8 cellular contexts compared by ENCODE assay signal in the genomic region with DNA sequence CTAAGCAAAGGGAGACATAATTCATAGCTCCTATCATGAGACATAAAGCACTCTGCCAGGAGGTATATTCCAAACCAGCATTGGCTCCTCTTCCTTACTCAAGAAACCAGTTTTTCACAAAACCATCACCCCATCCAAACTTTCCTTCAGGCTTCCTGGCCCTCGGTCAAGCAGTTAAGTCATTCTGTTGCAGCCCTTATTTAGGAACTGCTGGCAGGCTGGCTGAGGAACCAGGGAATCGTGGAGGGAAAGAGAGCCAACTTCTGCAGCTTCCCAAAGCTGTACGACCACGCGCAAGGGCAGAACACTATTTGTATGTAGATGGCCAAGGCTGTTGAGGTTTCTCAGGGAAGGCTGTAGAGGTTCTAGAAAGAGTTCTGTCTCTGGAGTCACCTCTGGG. TPM values are rescaled to one million over a fixed set of nuclear protein-coding genes. Genes with fewer than 3 reads are reported as not detected.
DNase-seq lines count a peak whose midpoint lies in the region; ATAC-seq and TF ChIP-seq lines count a peak whose summit lies in the region.

No MANE protein-coding gene starts in this region.

- H2AFZ ChIP-seq in Karpas-422 (ENCODE audit: low read length), result no peak overlapping the region

- peak; percentile 36 for DNase-seq in AG08395 (ENCODE audit: low spot score)
- no peak for DNase-seq in Karpas-422
- DNase-seq in dorsolateral prefrontal cortex, result peak in 4 of 10 donors; percentile 17 to 51 (median 36)
- DNase-seq in natural killer cell treated with Interleukin-12 subunit alpha and Interleukin-12 subunit beta and Interleukin-15 and Interleukin-18, amount 100 ng/mL, for 72 hours (ENCODE audit: low spot score), result no peak
- no peak for DNase-seq in amniotic stem cell (lab: John Stamatoyannopoulos, UW)
- no peak for DNase-seq in GDM1 (lab: John Stamatoyannopoulos, UW)
- DNase-seq in midbrain (lab: John Stamatoyannopoulos, UW), result no peak

- peak overlapping the region; percentile 36; the same call in 1 of the 2 replicates for H3K4me3 ChIP-seq in Karpas-422 (ENCODE audit: low read length)
- H3K4me3 ChIP-seq in dorsolateral prefrontal cortex, result peak overlapping the region in 50 of 59 donors; percentile 11 to 92 (median 76)

- no peaks in the 10 kb centered on the region for H3K36me3 ChIP-seq in Karpas-422 (ENCODE audit: insufficient read depth, low read length)

- no peak for ATAC-seq in natural killer cell treated with Interleukin-12 subunit alpha and Interleukin-12 subunit beta and Interleukin-15 and Interleukin-18, amount 100 ng/mL, for 72 hours
- ATAC-seq in GM18520 (IDR thresholded peaks at IDR 0.05; ENCODE audit: unreplicated experiment), result no peak

- H3K9me3 ChIP-seq in Karpas-422 (ENCODE audit: low read length), result no peaks in the 10 kb centered on the region

- H3K4me1 Mint-ChIP-seq in natural killer cell treated with Interleukin-12 subunit alpha and Interleukin-12 subunit beta and Interleukin-15 and Interleukin-18, amount 100 ng/mL, for 72 hours (ENCODE audit: low read depth in 2 of 2), result peaks cover 12 to 15% of the 10 kb centered on the region in 2 donors

- H3K27me3 ChIP-seq in Karpas-422 (ENCODE audit: low read length), result no peaks in the 10 kb centered on the region
- no peaks in the 10 kb centered on the region for H3K27me3 ChIP-seq in dorsolateral prefrontal cortex

- H3K9ac ChIP-seq in Karpas-422 (ENCODE audit: low read length), result peak overlapping the region; percentile 45; the same call in 1 of the 2 replicates

- H3K27ac Mint-ChIP-seq in natural killer cell treated with Interleukin-12 subunit alpha and Interleukin-12 subunit beta and Interleukin-15 and Interleukin-18, amount 100 ng/mL, for 72 hours, result peak overlapping the region in 1 of 2 donors; percentile 92

- H3K27ac ChIP-seq in Karpas-422 (ENCODE audit: low read length) (no peak overlapping the region), dorsolateral prefrontal cortex (peak overlapping the region in 7 of 59 donors; percentile 16 to 83 (median 55))

- intact Hi-C loops in dorsolateral prefrontal cortex (cut with DNase I), result loop anchor here (1.0 to 10.0 kb wide), 3 partner anchors 30 to 380 kb away; a partner anchor contains a TSS

- peak overlapping the region; percentile 40 for H3K4me2 ChIP-seq in Karpas-422 (ENCODE audit: low read depth, low read length, poor library complexity, severe bottlenecking)

- H3K4me1 ChIP-seq in Karpas-422 (ENCODE audit: low read length), result peaks cover 5% of the 10 kb centered on the region

- H3K9me2 ChIP-seq in Karpas-422 (replicated peaks; ENCODE audit: insufficient read depth, low read length), result no peaks in the 10 kb centered on the region

- no peaks in the 10 kb centered on the region for H4K20me1 ChIP-seq in Karpas-422 (ENCODE audit: insufficient read depth, low read depth, low read length)

- no peaks in the 10 kb centered on the region for H3K27me3 Mint-ChIP-seq in natural killer cell treated with Interleukin-12 subunit alpha and Interleukin-12 subunit beta and Interleukin-15 and Interleukin-18, amount 100 ng/mL, for 72 hours

- no peak for TF ChIP-seq CTCF in dorsolateral prefrontal cortex (IDR thresholded peaks at IDR 0.05 in 54 of 56, conservative IDR thresholded peaks at IDR 0.05 in 2 of 56; ENCODE audit: low read depth in 1 of 56, partially characterized antibody in 56 of 56)

- H3K4me3 Mint-ChIP-seq in natural killer cell treated with Interleukin-12 subunit alpha and Interleukin-12 subunit beta and Interleukin-15 and Interleukin-18, amount 100 ng/mL, for 72 hours, result peak overlapping the region; percentile 87

- no peaks in the 10 kb centered on the region for H3K36me3 Mint-ChIP-seq in natural killer cell treated with Interleukin-12 subunit alpha and Interleukin-12 subunit beta and Interleukin-15 and Interleukin-18, amount 100 ng/mL, for 72 hours

- H3K79me2 ChIP-seq in Karpas-422 (ENCODE audit: low read length), result no peaks in the 10 kb centered on the region; the same call in 1 of the 2 replicates

- H3K9me3 Mint-ChIP-seq in natural killer cell treated with Interleukin-12 subunit alpha and Interleukin-12 subunit beta and Interleukin-15 and Interleukin-18, amount 100 ng/mL, for 72 hours, result no peaks in the 10 kb centered on the region

RNA-seq across cellular contexts. Expression of a gene that starts 0.7 kb away (rescaled TPM):
- 13.5 and 28.6 TPM in 2 replicates for total RNA-seq in Karpas-422 (2014; rRNA removed; shearing (Covaris generic); ENCODE audit: low replicate concordance)
- 10 to 100 TPM; 28.5 to 49.1 (median 37.4) TPM for total RNA-seq in dorsolateral prefrontal cortex
- 10 to 100 TPM; 12.1 to 13.2 TPM for total RNA-seq in natural killer cell treated with Interleukin-12 subunit alpha and Interleukin-12 subunit beta and Interleukin-15 and Interleukin-18, amount 100 ng/mL, for 72 hours

RNA-seq across cellular contexts. Expression of a gene that starts 7.1 kb away (rescaled TPM):
- total RNA-seq in Karpas-422 (2014; rRNA removed; shearing (Covaris generic); ENCODE audit: low replicate concordance), result 29.6 and 34.4 TPM in 2 replicates
- 100 to 1,000 TPM in 36 of 120 experiments, 10 to 100 TPM in 84; 67.9 to 122 (median 95.9) TPM for total RNA-seq in dorsolateral prefrontal cortex
- total RNA-seq in natural killer cell treated with Interleukin-12 subunit alpha and Interleukin-12 subunit beta and Interleukin-15 and Interleukin-18, amount 100 ng/mL, for 72 hours, result 100 to 1,000 TPM; 152 to 212 TPM

RNA-seq across cellular contexts. Expression of a gene that starts 34.1 kb away (rescaled TPM):
- 9.1 and 12.1 TPM in 2 replicates for total RNA-seq in Karpas-422 (2014; rRNA removed; shearing (Covaris generic); ENCODE audit: low replicate concordance)
- 100 to 1,000 TPM in 2 of 120 experiments, 10 to 100 TPM in 118; 38.0 to 110 (median 78.5) TPM for total RNA-seq in dorsolateral prefrontal cortex
- total RNA-seq in natural killer cell treated with Interleukin-12 subunit alpha and Interleukin-12 subunit beta and Interleukin-15 and Interleukin-18, amount 100 ng/mL, for 72 hours, result 1 to 10 TPM; 6.9 to 9.8 TPM

RNA-seq across cellular contexts. Expression of a gene that starts 37.8 kb away (rescaled TPM):
- total RNA-seq in Karpas-422 (2014; rRNA removed; shearing (Covaris generic); ENCODE audit: low replicate concordance), result not detected in 2 replicates
- 1 to 10 TPM in 117 of 120 experiments, under 1 TPM in 3; 0.60 to 7.1 (median 2.7) TPM for total RNA-seq in dorsolateral prefrontal cortex
- 1 to 10 TPM; 2.5 to 3.4 TPM for total RNA-seq in natural killer cell treated with Interleukin-12 subunit alpha and Interleukin-12 subunit beta and Interleukin-15 and Interleukin-18, amount 100 ng/mL, for 72 hours

RNA-seq across cellular contexts. Expression of a gene that starts 42.4 kb away (rescaled TPM):
- total RNA-seq in Karpas-422 (2014; rRNA removed; shearing (Covaris generic); ENCODE audit: low replicate concordance), result 0.19 TPM in 1 of 2 replicates, not detected in the other
- total RNA-seq in dorsolateral prefrontal cortex, result 100 to 1,000 TPM in 117 of 120 experiments, 10 to 100 TPM in 3; 68.2 to 983 (median 256) TPM
- total RNA-seq in natural killer cell treated with Interleukin-12 subunit alpha and Interleukin-12 subunit beta and Interleukin-15 and Interleukin-18, amount 100 ng/mL, for 72 hours, result 1 to 10 TPM in 1 of 2 donors, under 1 TPM in 1; 0.98 to 2.6 TPM
